Comparison of ENCODE assay signal across 8 cellular contexts in the genomic region with DNA sequence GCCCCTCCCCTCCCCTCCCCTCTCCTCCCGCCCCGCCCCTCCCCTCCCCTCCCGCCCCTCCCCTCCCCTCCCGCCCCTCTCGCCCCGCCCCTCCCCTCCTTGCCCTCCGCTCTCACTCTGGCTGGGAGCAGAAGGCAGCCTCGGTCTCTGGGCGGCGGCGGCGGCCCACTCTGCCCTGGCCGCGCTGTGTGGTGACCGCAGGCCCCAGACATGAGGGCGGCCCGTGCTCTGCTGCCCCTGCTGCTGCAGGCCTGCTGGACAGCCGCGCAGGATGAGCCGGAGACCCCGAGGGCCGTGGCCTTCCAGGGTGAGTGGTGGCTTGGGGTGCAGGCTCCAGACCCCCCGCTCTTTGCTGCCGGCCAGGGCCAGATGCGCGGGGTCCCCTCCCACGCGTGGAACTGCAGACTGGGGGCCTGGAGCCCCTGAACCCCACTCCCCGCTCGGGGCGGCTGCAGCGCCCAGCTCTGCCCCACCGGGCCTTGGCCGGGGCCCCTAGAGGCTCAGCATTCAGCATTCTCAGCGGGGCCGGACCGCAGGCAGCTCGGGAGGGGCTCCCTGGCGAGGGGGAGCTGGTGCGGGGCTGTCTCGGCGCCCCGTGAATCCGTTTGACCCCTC. TPM values are rescaled to one million over a fixed set of nuclear protein-coding genes. Genes with fewer than 3 reads are reported as not detected.
DNase-seq lines count a peak whose midpoint lies in the region; ATAC-seq and TF ChIP-seq lines count a peak whose summit lies in the region.

A gene with protein sequence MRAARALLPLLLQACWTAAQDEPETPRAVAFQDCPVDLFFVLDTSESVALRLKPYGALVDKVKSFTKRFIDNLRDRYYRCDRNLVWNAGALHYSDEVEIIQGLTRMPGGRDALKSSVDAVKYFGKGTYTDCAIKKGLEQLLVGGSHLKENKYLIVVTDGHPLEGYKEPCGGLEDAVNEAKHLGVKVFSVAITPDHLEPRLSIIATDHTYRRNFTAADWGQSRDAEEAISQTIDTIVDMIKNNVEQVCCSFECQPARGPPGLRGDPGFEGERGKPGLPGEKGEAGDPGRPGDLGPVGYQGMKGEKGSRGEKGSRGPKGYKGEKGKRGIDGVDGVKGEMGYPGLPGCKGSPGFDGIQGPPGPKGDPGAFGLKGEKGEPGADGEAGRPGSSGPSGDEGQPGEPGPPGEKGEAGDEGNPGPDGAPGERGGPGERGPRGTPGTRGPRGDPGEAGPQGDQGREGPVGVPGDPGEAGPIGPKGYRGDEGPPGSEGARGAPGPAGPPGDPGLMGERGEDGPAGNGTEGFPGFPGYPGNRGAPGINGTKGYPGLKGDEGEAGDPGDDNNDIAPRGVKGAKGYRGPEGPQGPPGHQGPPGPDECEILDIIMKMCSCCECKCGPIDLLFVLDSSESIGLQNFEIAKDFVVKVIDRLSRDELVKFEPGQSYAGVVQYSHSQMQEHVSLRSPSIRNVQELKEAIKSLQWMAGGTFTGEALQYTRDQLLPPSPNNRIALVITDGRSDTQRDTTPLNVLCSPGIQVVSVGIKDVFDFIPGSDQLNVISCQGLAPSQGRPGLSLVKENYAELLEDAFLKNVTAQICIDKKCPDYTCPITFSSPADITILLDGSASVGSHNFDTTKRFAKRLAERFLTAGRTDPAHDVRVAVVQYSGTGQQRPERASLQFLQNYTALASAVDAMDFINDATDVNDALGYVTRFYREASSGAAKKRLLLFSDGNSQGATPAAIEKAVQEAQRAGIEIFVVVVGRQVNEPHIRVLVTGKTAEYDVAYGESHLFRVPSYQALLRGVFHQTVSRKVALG (plus strand): TSS at position 130 of the 615 bp plus-strand sequence. CDS start 81 bp downstream, at position 211.

- ATAC-seq in activated naive CD8-positive, alpha-beta T cell treated with anti-CD3 and anti-CD28 coated beads, Interleukin-2, amount 50 U/mL, for 24 hours: peak; percentile 46
- peak; percentile 64 for ATAC-seq in Right ventricle myocardium inferior
- ATAC-seq in GM18907 (IDR thresholded peaks at IDR 0.05; ENCODE audit: unreplicated experiment): no peak
- no peak for ATAC-seq in HG02759 (IDR thresholded peaks at IDR 0.05; ENCODE audit: unreplicated experiment)

- H3K79me2 ChIP-seq in osteoblast (ENCODE audit: insufficient read depth, low read length): peaks cover 58% of the 10 kb centered on the region

- H3K27ac Mint-ChIP-seq in activated naive CD8-positive, alpha-beta T cell treated with anti-CD3 and anti-CD28 coated beads, Interleukin-2, amount 50 U/mL, for 24 hours: no peak within 1 kb of the TSS

- peaks cover 13% of the 10 kb centered on the region for H3K4me1 Mint-ChIP-seq in activated naive CD8-positive, alpha-beta T cell treated with anti-CD3 and anti-CD28 coated beads, Interleukin-2, amount 50 U/mL, for 24 hours

- H3K27me3 Mint-ChIP-seq in activated naive CD8-positive, alpha-beta T cell treated with anti-CD3 and anti-CD28 coated beads, Interleukin-2, amount 50 U/mL, for 24 hours: peaks cover 7% of the 10 kb centered on the region

- peak within 1 kb of the TSS; percentile 94 for H3K27ac ChIP-seq in osteoblast (ENCODE audit: low read depth, low read length)

- peak within 1 kb of the TSS; percentile 90 for H2AFZ ChIP-seq in osteoblast (ENCODE audit: low read length)

- no peaks in the 10 kb centered on the region for H3K27me3 ChIP-seq in osteoblast (ENCODE audit: insufficient read depth, low read length)

- H3K9me3 Mint-ChIP-seq in activated naive CD8-positive, alpha-beta T cell treated with anti-CD3 and anti-CD28 coated beads, Interleukin-2, amount 50 U/mL, for 24 hours: no peaks in the 10 kb centered on the region

- intact Hi-C loops in Right ventricle myocardium inferior (cut with DNase I): no loop called here

- no peaks in the 10 kb centered on the region for H3K9me3 ChIP-seq in osteoblast (ENCODE audit: low read depth, low read length)

- no peak for TF ChIP-seq CTCF in osteoblast (IDR thresholded peaks at IDR 0.05; ENCODE audit: extremely low read depth, low read depth, low read length)

- peak within 1 kb of the TSS; percentile 97 for H3K4me3 ChIP-seq in osteoblast (ENCODE audit: insufficient read depth, low read length)

- peaks cover 4% of the 10 kb centered on the region for H3K36me3 Mint-ChIP-seq in activated naive CD8-positive, alpha-beta T cell treated with anti-CD3 and anti-CD28 coated beads, Interleukin-2, amount 50 U/mL, for 24 hours (ENCODE audit: low read depth)

- H3K4me3 Mint-ChIP-seq in activated naive CD8-positive, alpha-beta T cell treated with anti-CD3 and anti-CD28 coated beads, Interleukin-2, amount 50 U/mL, for 24 hours: peak within 1 kb of the TSS; percentile 52

- H4K20me1 ChIP-seq in osteoblast (ENCODE audit: insufficient read depth, low read length): peaks cover 38% of the 10 kb centered on the region

- DNase-seq in GM03348 (ENCODE audit: low spot score): peak; percentile 96
- peak; percentile 47 for DNase-seq in NCI-H2196 (lab: John Stamatoyannopoulos, UW; ENCODE audit: unreplicated experiment)
- DNase-seq in activated naive CD8-positive, alpha-beta T cell treated with anti-CD3 and anti-CD28 coated beads, Interleukin-2, amount 50 U/mL, for 24 hours: peak; percentile 50
- DNase-seq in Right ventricle myocardium inferior (ENCODE audit: missing footprints): peak; percentile 86
- DNase-seq in osteoblast (ENCODE audit: insufficient read length, low spot score, missing footprints): peak; percentile 98
- no peak for DNase-seq in NCI-H128 (lab: John Stamatoyannopoulos, UW; ENCODE audit: unreplicated experiment)

- H3K36me3 ChIP-seq in osteoblast (ENCODE audit: insufficient read depth, low read length): peaks cover 39% of the 10 kb centered on the region

- peaks cover 24% of the 10 kb centered on the region for H3K4me1 ChIP-seq in osteoblast (ENCODE audit: insufficient read depth, low read length)

- H3K4me2 ChIP-seq in osteoblast (ENCODE audit: insufficient read depth, low read length): peak within 1 kb of the TSS; percentile 82

RNA-seq across cellular contexts. Expression of the gene that starts here (rescaled TPM):
- 228 TPM for total RNA-seq in Right ventricle myocardium inferior
- 1,531 and 1,612 TPM in 2 replicates for total RNA-seq in osteoblast

Comparison
In these comparisons a context has a peak if more than half of its experiments do, and no peak if none do; other contexts are left out.
1. ATAC-seq: peak in activated naive CD8-positive, alpha-beta T cell treated with anti-CD3 and anti-CD28 coated beads, Interleukin-2, amount 50 U/mL, for 24 hours (single experiment) and Right ventricle myocardium inferior (single experiment); none in GM18907 (single experiment) and HG02759 (single experiment).